In the genomic region with DNA sequence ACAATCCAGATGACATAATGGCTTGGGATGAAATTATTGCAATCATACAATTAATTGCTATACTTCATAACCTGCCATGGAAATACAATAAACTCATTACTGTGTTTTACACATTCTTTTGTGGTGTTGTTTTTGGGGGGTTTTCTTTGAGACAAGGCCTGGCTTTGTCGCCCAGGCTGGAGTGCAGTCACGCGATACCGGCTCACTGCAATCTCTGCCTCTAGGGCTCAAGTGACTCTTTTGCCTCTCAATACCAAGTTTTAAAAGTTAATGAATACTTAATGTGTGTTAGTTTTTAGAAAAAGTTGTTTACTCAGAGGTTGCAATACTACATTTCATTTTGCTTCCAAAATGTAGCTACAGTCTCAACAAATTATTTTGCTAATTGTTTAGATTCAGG, we compare ENCODE assay signal across 15 cellular contexts.
DNase-seq lines count a peak whose midpoint lies in the region; ATAC-seq and TF ChIP-seq lines count a peak whose summit lies in the region.
"Had no signal": no experiment of that assay in that cellular context is flagged by ENCODE, and none has a peak within 500 bp of the region (broad histone marks: within the 10 kb centered on the region; RNA-seq: fewer than 3 reads in every experiment).

No MANE protein-coding gene starts in this region.

- intact Hi-C loops in PC-3 (cut with micrococcal nuclease), result no loop called here
- intact Hi-C loops in activated CD4-positive, alpha-beta memory T cell treated with anti-CD3 and anti-CD28 coated beads for 36 hours (cut with micrococcal nuclease), result no loop called here

- no TSS peak for BruUV-seq in PC-3 (replicated peaks; lab: Mats Ljungman, UMichigan)

- H3K27me3 Mint-ChIP-seq in nephron progenitor cell (ENCODE audit: low read depth, poor library complexity), result peaks cover 3% of the 10 kb centered on the region
- no peaks in the 10 kb centered on the region for H3K27me3 Mint-ChIP-seq in activated CD4-positive, alpha-beta memory T cell treated with anti-CD3 and anti-CD28 coated beads for 36 hours
- H3K27me3 Mint-ChIP-seq: B cell; CD4-positive, alpha-beta T cell had no signal

- POLR2A ChIA-PET in PC-3 (lab: Charles Lee; ENCODE audit: unreplicated experiment), result no interaction called here
- POLR2A ChIA-PET in activated CD4-positive, alpha-beta memory T cell treated with anti-CD3 and anti-CD28 coated beads for 36 hours (lab: Charles Lee), result no interaction called here

- H3K9me3 ChIP-seq in PC-3 (ENCODE audit: low read length), result no peaks in the 10 kb centered on the region

- H3K4me1 Mint-ChIP-seq in nephron progenitor cell, result peaks cover 25% of the 10 kb centered on the region
- H3K4me1 Mint-ChIP-seq in activated CD4-positive, alpha-beta memory T cell treated with anti-CD3 and anti-CD28 coated beads for 36 hours (ENCODE audit: low read depth), result no peaks in the 10 kb centered on the region
- H3K4me1 Mint-ChIP-seq: B cell had no signal

- ATAC-seq in PC-3 (no peak), GM21367 (IDR thresholded peaks at IDR 0.05; ENCODE audit: unreplicated experiment) (no peak)
- ATAC-seq: GM12878 had no signal

- no peaks in the 10 kb centered on the region for H3F3A ChIP-seq in PC-3 (ENCODE audit: low read length, unreplicated experiment)

- no peaks in the 10 kb centered on the region for H3K27me3 ChIP-seq in PC-3 (ENCODE audit: low read length)

- H3K79me2 ChIP-seq in PC-3 (ENCODE audit: low read length), result no peaks in the 10 kb centered on the region

- no peaks in the 10 kb centered on the region for H4K20me1 ChIP-seq in PC-3 (ENCODE audit: low read length)

- H3K4me3 ChIP-seq in PC-3 (ENCODE audit: low read length), result no peak overlapping the region
- H3K4me3 ChIP-seq: GM12878 had no signal

- H3K4me1 ChIP-seq in PC-3 (ENCODE audit: insufficient read depth, low read length), result no peaks in the 10 kb centered on the region

- TF ChIP-seq CTCF in PC-3 (conservative IDR thresholded peaks at IDR 0.05; ENCODE audit: low read depth, low read length) (no peak), nephron progenitor cell (IDR thresholded peaks at IDR 0.05) (no peak)

- H3K9me2 ChIP-seq in PC-3 (replicated peaks; ENCODE audit: low read length), result no peaks in the 10 kb centered on the region

- H3K36me3 ChIP-seq in PC-3 (ENCODE audit: low read depth, low read length), result no peaks in the 10 kb centered on the region

- peak overlapping the region; percentile 63 for H3K27ac Mint-ChIP-seq in nephron progenitor cell
- no peak overlapping the region for H3K27ac Mint-ChIP-seq in activated CD4-positive, alpha-beta memory T cell treated with anti-CD3 and anti-CD28 coated beads for 36 hours
- H3K27ac Mint-ChIP-seq: B cell; CD4-positive, alpha-beta T cell; HFFc6 had no signal

- H3K27ac ChIP-seq in PC-3 (ENCODE audit: low read length), result no peak overlapping the region

- H3K9me3 Mint-ChIP-seq in nephron progenitor cell, result peaks cover 19% of the 10 kb centered on the region
- no peaks in the 10 kb centered on the region for H3K9me3 Mint-ChIP-seq in activated CD4-positive, alpha-beta memory T cell treated with anti-CD3 and anti-CD28 coated beads for 36 hours
- H3K9me3 Mint-ChIP-seq: CD4-positive, alpha-beta T cell had no signal

- 0 out of 2 replicates have a peak overlapping the region, but pooled peaks have one; percentile 13 for H2AFZ ChIP-seq in PC-3 (ENCODE audit: low read length)

- no peak overlapping the region for H3K4me3 Mint-ChIP-seq in nephron progenitor cell
- H3K4me3 Mint-ChIP-seq in activated CD4-positive, alpha-beta memory T cell treated with anti-CD3 and anti-CD28 coated beads for 36 hours, result no peak overlapping the region
- H3K4me3 Mint-ChIP-seq: B cell; CD4-positive, alpha-beta T cell; HFFc6 had no signal

- no peak overlapping the region for H3K4me2 ChIP-seq in PC-3 (ENCODE audit: low read length)

- DNase-seq in PC-3 (no peak), foreskin melanocyte (peak; percentile 83), nephron progenitor cell (no peak), HUDEP-2 (lab: John Stamatoyannopoulos, UW; ENCODE audit: unreplicated experiment in 76 of 76) (no peak), occipital lobe (lab: John Stamatoyannopoulos, UW) (no peak)
- no peak for DNase-seq in activated CD4-positive, alpha-beta memory T cell treated with anti-CD3 and anti-CD28 coated beads for 36 hours
- DNase-seq: C1 segment of cervical spinal cord; CD4-positive, alpha-beta T cell; DMS79; HCEC 1CT; HFFc6; IMR-90 had no signal

- H3K9ac ChIP-seq in PC-3 (ENCODE audit: low read length), result no peak overlapping the region

- CTCF ChIA-PET in PC-3 (lab: Charles Lee), result no interaction called here
- CTCF ChIA-PET in activated CD4-positive, alpha-beta memory T cell treated with anti-CD3 and anti-CD28 coated beads for 36 hours (lab: Charles Lee), result no interaction called here

- H3K36me3 Mint-ChIP-seq in nephron progenitor cell (ENCODE audit: low read depth), result peaks cover 6% of the 10 kb centered on the region
- H3K36me3 Mint-ChIP-seq in activated CD4-positive, alpha-beta memory T cell treated with anti-CD3 and anti-CD28 coated beads for 36 hours, result no peaks in the 10 kb centered on the region
